8 cellular contexts compared by ENCODE assay signal in genomic region chr10:15209827-15210509, GRCh38. TPM values are rescaled to one million over a fixed set of nuclear protein-coding genes. Genes with fewer than 3 reads are reported as not detected.
DNase-seq lines count a peak whose midpoint lies in the region; ATAC-seq and TF ChIP-seq lines count a peak whose summit lies in the region.

No MANE protein-coding gene starts in this region.

- H3K27me3 Mint-ChIP-seq in activated CD4-positive, alpha-beta T cell treated with anti-CD3 and anti-CD28 coated beads, Interleukin-2, amount 10 ng/mL, durations not matched to agents 24 days and 14 days = no peaks in the 10 kb centered on the region

- H3K9me3 Mint-ChIP-seq in activated CD4-positive, alpha-beta T cell treated with anti-CD3 and anti-CD28 coated beads, Interleukin-2, amount 10 ng/mL, durations not matched to agents 24 days and 14 days = peaks cover 4% of the 10 kb centered on the region

- no peak overlapping the region for H3K27ac Mint-ChIP-seq in activated CD4-positive, alpha-beta T cell treated with anti-CD3 and anti-CD28 coated beads, Interleukin-2, amount 10 ng/mL, durations not matched to agents 24 days and 14 days

- H3K4me3 ChIP-seq in coronary artery (peak overlapping the region; percentile 27), liver (ENCODE audit: low read depth in 1 of 3, low read length in 3 of 3) (no peak overlapping the region)

- peak; percentile 89 to 93 for TF ChIP-seq RAD21 in liver (IDR thresholded peaks at IDR 0.05)

- H3K36me3 Mint-ChIP-seq in activated CD4-positive, alpha-beta T cell treated with anti-CD3 and anti-CD28 coated beads, Interleukin-2, amount 10 ng/mL, durations not matched to agents 24 days and 14 days (ENCODE audit: low read depth) = no peaks in the 10 kb centered on the region

- H3K4me1 Mint-ChIP-seq in activated CD4-positive, alpha-beta T cell treated with anti-CD3 and anti-CD28 coated beads, Interleukin-2, amount 10 ng/mL, durations not matched to agents 24 days and 14 days = peaks cover 46% of the 10 kb centered on the region

- H3K9me3 ChIP-seq in liver (ENCODE audit: control insufficient read depth in 4 of 4, low read length in 3 of 4) = no peaks in the 10 kb centered on the region

- no peak overlapping the region for H3K9ac ChIP-seq in liver (ENCODE audit: low read depth in 1 of 2, low read length in 2 of 2)

- ATAC-seq in HG02798 (IDR thresholded peaks at IDR 0.05; ENCODE audit: poor library complexity, unreplicated experiment) = peak; percentile 65

- no peaks in the 10 kb centered on the region for H3K27me3 ChIP-seq in liver (ENCODE audit: control insufficient read depth in 4 of 4, insufficient read depth in 4 of 4, low read length in 3 of 4)

- intact Hi-C loops in activated CD4-positive, alpha-beta T cell treated with anti-CD3 and anti-CD28 coated beads, Interleukin-2, amount 10 ng/mL, durations not matched to agents 24 days and 14 days (cut with micrococcal nuclease) = loop anchor here (1.0 to 2.0 kb wide), 3 partner anchors 22 to 161 kb away; partner anchors contain the start of gene FAM171A1

- DNase-seq in DMS53 (lab: John Stamatoyannopoulos, UW) (peak; percentile 83), DMS53 treated with DMSO at 0.1 percent for 48 hours (lab: John Stamatoyannopoulos, UW; ENCODE audit: unreplicated experiment) (no peak), NCI-H345 (lab: John Stamatoyannopoulos, UW) (peak; percentile 81), coronary artery (ENCODE audit: low spot score) (no peak)
- peak; percentile 94 for DNase-seq in activated CD4-positive, alpha-beta T cell treated with anti-CD3 and anti-CD28 coated beads, Interleukin-2, amount 10 ng/mL, durations not matched to agents 24 days and 14 days
- DNase-seq in stimulated activated CD4-positive, alpha-beta T cell treated with anti-CD3 and anti-CD28 coated beads, TNF-alpha, amount 100 ng/mL, for 48 hours (ENCODE audit: low read depth in 3 of 3) = peak; percentile 61 to 86 (median 77)

- 28% methylated on average over 14 of the region's 14 CpGs for WGBS in liver

- peak; percentile 81 for TF ChIP-seq CTCF in coronary artery (IDR thresholded peaks at IDR 0.05)
- peak; percentile 73 for TF ChIP-seq CTCF in liver (IDR thresholded peaks at IDR 0.05; ENCODE audit: low read depth, low read length, missing input control)

- H3K4me3 Mint-ChIP-seq in activated CD4-positive, alpha-beta T cell treated with anti-CD3 and anti-CD28 coated beads, Interleukin-2, amount 10 ng/mL, durations not matched to agents 24 days and 14 days = no peak overlapping the region

- H3K27ac ChIP-seq in coronary artery = no peak overlapping the region
- no peak overlapping the region for H3K27ac ChIP-seq in liver (ENCODE audit: low read depth in 1 of 2, low read length in 2 of 2)

- H3K4me1 ChIP-seq in liver (ENCODE audit: control insufficient read depth in 4 of 4, insufficient read depth in 4 of 4, low read length in 3 of 4) = peaks cover 0 to 3% (median 1%) of the 10 kb centered on the region in 4 donors

- H3K36me3 ChIP-seq in liver (ENCODE audit: control insufficient read depth in 4 of 4, insufficient read depth in 3 of 4, low read depth in 1 of 4, low read length in 3 of 4) = peaks cover 0 to 13% (median 7%) of the 10 kb centered on the region in 4 donors

TF ChIP-seq in liver, 16 proteins besides CTCF, POLR2A, EP300 and RAD21:
- TF ChIP-seq, protein P1, sequence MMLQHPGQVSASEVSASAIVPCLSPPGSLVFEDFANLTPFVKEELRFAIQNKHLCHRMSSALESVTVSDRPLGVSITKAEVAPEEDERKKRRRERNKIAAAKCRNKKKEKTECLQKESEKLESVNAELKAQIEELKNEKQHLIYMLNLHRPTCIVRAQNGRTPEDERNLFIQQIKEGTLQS (IDR thresholded peaks at IDR 0.05) = no peak
- TF ChIP-seq TAF1 (conservative IDR thresholded peaks at IDR 0.05) = no peak

RNA-seq across cellular contexts. Expression of gene NMT2, which starts 41.5 kb away (rescaled TPM):
- 13.7 and 14.1 TPM in 2 replicates for total RNA-seq in activated CD4-positive, alpha-beta T cell treated with anti-CD3 and anti-CD28 coated beads, Interleukin-2, amount 10 ng/mL, durations not matched to agents 24 days and 14 days
- 10 to 100 TPM in 1 of 2 donors, 1 to 10 TPM in 1; 9.6 to 18.7 TPM for total RNA-seq in liver
- polyA plus RNA-seq in liver = 10 to 100 TPM; 15.4 to 19.1 TPM

Comparison
In these comparisons a context has a peak if more than half of its experiments do, and no peak if none do; other contexts are left out.
1. DNase-seq: peak in DMS53 (single experiment), NCI-H345 (single experiment), activated CD4-positive, alpha-beta T cell treated with anti-CD3 and anti-CD28 coated beads, Interleukin-2, amount 10 ng/mL, durations not matched to agents 24 days and 14 days (single experiment) and stimulated activated CD4-positive, alpha-beta T cell treated with anti-CD3 and anti-CD28 coated beads, TNF-alpha, amount 100 ng/mL, for 48 hours (3 of 3); none in DMS53 treated with DMSO at 0.1 percent for 48 hours (single experiment) and coronary artery (single experiment).